10 cellular contexts compared by ENCODE assay signal in genomic region chr4:89000844-89001360, GRCh38. TPM values are rescaled to one million over a fixed set of nuclear protein-coding genes. Genes with fewer than 3 reads are reported as not detected.
DNase-seq lines count a peak whose midpoint lies in the region; ATAC-seq, FAIRE-seq and TF ChIP-seq lines count a peak whose summit lies in the region.
"Had no signal": no experiment of that assay in that cellular context is flagged by ENCODE, and none has a peak within 500 bp of the region (broad histone marks: within the 10 kb centered on the region; RNA-seq: fewer than 3 reads in every experiment).

No MANE protein-coding gene starts in this region.

- peaks cover 3% of the 10 kb centered on the region; the same call in 1 of the 2 replicates for H3K36me3 ChIP-seq in IMR-90 (ENCODE audit: control insufficient read depth, insufficient read depth, low read length)
- H3K36me3 ChIP-seq in ascending aorta: peaks cover 0 to 5% of the 10 kb centered on the region in 2 donors

- in situ Hi-C loops in IMR-90 (cut with MboI; ENCODE audit: low sequenced_read_pairs): no loop called here

- H3K79me1 ChIP-seq in IMR-90 (ENCODE audit: low read depth in 1 of 2, low read length in 2 of 2): no peaks in the 10 kb centered on the region

- no peak overlapping the region for H4K8ac ChIP-seq in IMR-90 (ENCODE audit: low read depth in 2 of 2, low read length in 2 of 2)

- no peaks in the 10 kb centered on the region for H4K20me1 ChIP-seq in IMR-90 (ENCODE audit: insufficient read depth, low read length)

- POLR2A ChIA-PET in A549 (lab: Yijun Ruan, JAX): no interaction called here
- POLR2A ChIA-PET in IMR-90 (lab: Charles Lee; ENCODE audit: unreplicated experiment): no interaction called here

- intact Hi-C loops in IMR-90 (cut with micrococcal nuclease) (no loop called here), ascending aorta (cut with DNase I) (no loop called here)

- no peak overlapping the region for H3K4ac ChIP-seq in IMR-90 (ENCODE audit: low read depth, low read length)

- no peak overlapping the region for H2AK5ac ChIP-seq in IMR-90 (ENCODE audit: low read depth, low read length)

- H3K9me3 ChIP-seq in A549 (no peaks in the 10 kb centered on the region), IMR-90 (ENCODE audit: control insufficient read depth, insufficient read depth, low read length) (no peaks in the 10 kb centered on the region), ascending aorta (no peaks in the 10 kb centered on the region)

- no peak overlapping the region for H3K56ac ChIP-seq in IMR-90 (ENCODE audit: extremely low read depth, insufficient read depth, low read length)

- CTCF ChIA-PET in A549 (lab: Yijun Ruan, JAX): no interaction called here
- CTCF ChIA-PET in IMR-90 (lab: Yijun Ruan, JAX): interaction anchor here (0.6 to 0.8 kb wide), 2 partner anchors 295 to 714 kb away, joined by 3 to 4 read pairs; no protein-coding TSS in a partner anchor

- no peak overlapping the region for H4K5ac ChIP-seq in IMR-90 (ENCODE audit: low read depth, low read length)

- no peak overlapping the region for H2BK120ac ChIP-seq in IMR-90 (ENCODE audit: low read depth, low read length)

- ATAC-seq in A549 (peak in 1 of 2 experiments; percentile 58; a peak in 3 of 6 replicates), IMR-90 (ENCODE audit: low read depth) (no peak), GM21717 (IDR thresholded peaks at IDR 0.05; ENCODE audit: unreplicated experiment) (no peak), HG03045 (IDR thresholded peaks at IDR 0.05; ENCODE audit: unreplicated experiment) (no peak), GM18511 (IDR thresholded peaks at IDR 0.05; ENCODE audit: unreplicated experiment) (no peak)

- no peak overlapping the region for H4K91ac ChIP-seq in IMR-90 (ENCODE audit: insufficient read depth, low read depth, low read length)

- no peak overlapping the region for H2AFZ ChIP-seq in IMR-90 (replicated peaks; ENCODE audit: low read length, poor library complexity)

- no peak overlapping the region for H2BK5ac ChIP-seq in IMR-90 (ENCODE audit: low read depth, low read length, poor library complexity, severe bottlenecking)

- no peak overlapping the region for H3K23ac ChIP-seq in IMR-90 (ENCODE audit: low read depth, low read length)

- TF ChIP-seq RAD21 in A549 (conservative IDR thresholded peaks at IDR 0.05 in 1 of 2, IDR thresholded peaks at IDR 0.05 in 1 of 2) (no peak), IMR-90 (IDR thresholded peaks at IDR 0.05; ENCODE audit: low read length) (no peak)

- dilution Hi-C loops in IMR-90 (cut with HindIII; ENCODE audit: low sequenced_read_pairs, unreplicated experiment): no loop called here

- TF ChIP-seq CTCF in A549 (IDR thresholded peaks at IDR 0.05): no peak
- no peak for TF ChIP-seq CTCF in IMR-90 (conservative IDR thresholded peaks at IDR 0.05; ENCODE audit: low read depth, low read length)
- no peak for TF ChIP-seq CTCF in ascending aorta (IDR thresholded peaks at IDR 0.05)

- TF ChIP-seq POLR2A in A549 (IDR thresholded peaks at IDR 0.05; ENCODE audit: low read length) (no peak), IMR-90 (IDR thresholded peaks at IDR 0.05; ENCODE audit: low read depth, low read length) (no peak)

- H3K9me1 ChIP-seq in IMR-90 (ENCODE audit: insufficient read depth, low read length): no peaks in the 10 kb centered on the region

- H3K4me2 ChIP-seq in A549 (peak overlapping the region; percentile 23; the same call in 1 of the 3 replicates), IMR-90 (ENCODE audit: low read depth, low read length) (no peak overlapping the region)

- H3K4me1 ChIP-seq in A549 (peaks cover 13% of the 10 kb centered on the region), IMR-90 (ENCODE audit: control insufficient read depth, insufficient read depth, low read length) (no peaks in the 10 kb centered on the region), ascending aorta (no peaks in the 10 kb centered on the region)

- 68% methylated on average over 3 of the region's 3 CpGs for WGBS in A549 (ENCODE audit: missing lambda C conversion rate)
- no CpG with 5 or more reads among the region's 3 CpGs for WGBS in IMR-90 (ENCODE audit: extremely low coverage in 2 of 2, insufficient read length in 1 of 2), 2 experiments

- no peak overlapping the region for H2BK20ac ChIP-seq in IMR-90 (ENCODE audit: low read depth, low read length)

- no peak for TF ChIP-seq EP300 in A549 (IDR thresholded peaks at IDR 0.05)

- H3K27ac ChIP-seq in A549: no peak overlapping the region
- no peak overlapping the region for H3K27ac ChIP-seq in IMR-90 (ENCODE audit: insufficient read depth, low read length)
- no peak overlapping the region for H3K27ac ChIP-seq in ascending aorta
- H3K27ac ChIP-seq: C4-2B had no signal

- no TSS peak for BruUV-seq in IMR-90 (replicated peaks; lab: Mats Ljungman, UMichigan)

- H3K4me3 ChIP-seq in A549 (no peak overlapping the region), IMR-90 (ENCODE audit: insufficient read depth, low read depth, low read length) (no peak overlapping the region), ascending aorta (no peak overlapping the region)

- H2BK15ac ChIP-seq in IMR-90 (ENCODE audit: low read depth, low read length): no peak overlapping the region

- no peaks in the 10 kb centered on the region for H3K27me3 ChIP-seq in IMR-90 (ENCODE audit: control insufficient read depth, insufficient read depth, low read length)
- no peaks in the 10 kb centered on the region for H3K27me3 ChIP-seq in ascending aorta

- no peak overlapping the region for H3K14ac ChIP-seq in IMR-90 (replicated peaks; ENCODE audit: low read depth, low read length)

- no peak overlapping the region for H3K9ac ChIP-seq in IMR-90 (ENCODE audit: low read depth, low read length)

- DNase-seq in A549 (ENCODE audit: low read depth in 1 of 2, low spot score in 1 of 2): peak; percentile 1 to 60
- peak; percentile 60 for DNase-seq in IMR-90
- peak; percentile 78 for DNase-seq in NCI-H774 (lab: John Stamatoyannopoulos, UW)
- peak; percentile 19 for DNase-seq in fibroblast of gingiva (ENCODE audit: low read depth)
- DNase-seq in ascending aorta (ENCODE audit: low spot score in 2 of 2): no peak
- DNase-seq: cortex of kidney had no signal

- H3K18ac ChIP-seq in IMR-90 (ENCODE audit: low read depth, low read length): no peak overlapping the region

- no peak overlapping the region for H2AK9ac ChIP-seq in IMR-90 (replicated peaks; ENCODE audit: low read depth, low read length, poor library complexity)

- FAIRE-seq in A549 (lab: Jason Lieb, UNC): no peak

TF ChIP-seq in A549, 52 proteins besides CTCF, POLR2A, EP300 and RAD21:
- TF ChIP-seq HEYL (CRISPR knock-in tag; IDR thresholded peaks at IDR 0.05) (no peak), MAFK (IDR thresholded peaks at IDR 0.05; ENCODE audit: partially characterized antibody) (peak; percentile 17), CBX8 (IDR thresholded peaks at IDR 0.05) (no peak), NFE2L2 (conservative IDR thresholded peaks at IDR 0.05; ENCODE audit: low read length) (peak; percentile 65)

TF ChIP-seq in IMR-90, 13 proteins besides CTCF, POLR2A, EP300 and RAD21:
- 0 out of 2 replicates have a peak, but pooled peaks have one; percentile 3 for TF ChIP-seq MAFK (IDR thresholded peaks at IDR 0.05; ENCODE audit: low read depth, low read length)
- no peak for TF ChIP-seq BHLHE40 (IDR thresholded peaks at IDR 0.05; ENCODE audit: low read depth, low read length)
- TF ChIP-seq CHD1 (IDR thresholded peaks at IDR 0.05; ENCODE audit: low read depth, low read length): no peak
- no peak for TF ChIP-seq RFX5 (IDR thresholded peaks at IDR 0.05; ENCODE audit: low read depth, low read length)
- TF ChIP-seq USF2 (IDR thresholded peaks at IDR 0.05; ENCODE audit: low read depth, low read length): no peak
- TF ChIP-seq NFE2L2 (IDR thresholded peaks at IDR 0.05; ENCODE audit: low read depth, low read length): peak; percentile 55; the same call in 1 of the 2 replicates
- no peak for TF ChIP-seq MAZ (IDR thresholded peaks at IDR 0.05; ENCODE audit: borderline replicate concordance, low read depth, low read length)
- no peak for TF ChIP-seq SMC3 (IDR thresholded peaks at IDR 0.05; ENCODE audit: low read depth, low read length)
- TF ChIP-seq ELK1 (IDR thresholded peaks at IDR 0.05; ENCODE audit: borderline replicate concordance, low read depth, low read length): no peak
- TF ChIP-seq RCOR1 (IDR thresholded peaks at IDR 0.05; ENCODE audit: insufficient replicate concordance, low read length): no peak
- no peak for TF ChIP-seq MXI1 (IDR thresholded peaks at IDR 0.05; ENCODE audit: borderline replicate concordance, low read depth, low read length)
- no peak for TF ChIP-seq FOS (IDR thresholded peaks at IDR 0.05; ENCODE audit: low read depth, low read length)
- TF ChIP-seq CEBPB (IDR thresholded peaks at IDR 0.05; ENCODE audit: low read depth, low read length): peak; percentile 68

RNA-seq across cellular contexts. Expression of gene FAM13A, which starts 56.1 kb away (rescaled TPM):
- polyA plus RNA-seq in A549 (2011; rRNA removed): 21.0 and 22.0 TPM in 2 replicates
- polyA plus RNA-seq in A549 (2012; cell fraction: cytosol; rRNA removed): 3.6 and 3.8 TPM in 2 replicates
- 5.3 and 6.5 TPM in 2 replicates for polyA plus RNA-seq in A549 (2012; cell fraction: nucleus; rRNA removed)
- polyA plus RNA-seq in A549 (2017; fragmentation: RNase III; extraction: RNeasy Plus Mini Kit Qiagen cat#74134 plus additional on column Dnase treatment): 5.7 to 6.9 TPM (median 6.5 TPM) in 3 replicates
- polyA minus RNA-seq in A549 (2011; rRNA and poly(A)+ RNA removed): 34.8 and 43.1 TPM in 2 replicates
- total RNA-seq in IMR-90 (2012; rRNA removed): 22.0 and 25.3 TPM in 2 replicates
- polyA plus RNA-seq in IMR-90 (2012; rRNA removed): 9.5 and 13.1 TPM in 2 replicates
- 4.8 and 5.0 TPM in 2 replicates for polyA plus RNA-seq in IMR-90 (2012; cell fraction: cytosol; rRNA removed)
- polyA plus RNA-seq in IMR-90 (2012; cell fraction: nucleus; rRNA removed; ENCODE audit: low replicate concordance): 11.9 and 44.5 TPM in 2 replicates
- total RNA-seq in ascending aorta: 13.2 TPM

Comparison
In these comparisons a context has a peak if more than half of its experiments do, and no peak if none do; other contexts are left out.
1. DNase-seq: peak in A549 (2 of 2), IMR-90 (single experiment), NCI-H774 (single experiment) and fibroblast of gingiva (single experiment); none in ascending aorta (0 of 2).